In genomic region chr4:150579591-150580234, GRCh38 we compare ENCODE assay signal across 11 cellular contexts. TPM values are rescaled to one million over a fixed set of nuclear protein-coding genes. Genes with fewer than 3 reads are reported as not detected.
DNase-seq lines count a peak whose midpoint lies in the region; ATAC-seq and TF ChIP-seq lines count a peak whose summit lies in the region.
"Had no signal": no experiment of that assay in that cellular context is flagged by ENCODE, and none has a peak within 500 bp of the region (broad histone marks: within the 10 kb centered on the region; RNA-seq: fewer than 3 reads in every experiment).

No MANE protein-coding gene starts in this region.

- H3K4me3 ChIP-seq in HUES6 (ENCODE audit: low read depth, low read length) (peak overlapping the region; percentile 74), right lobe of liver (peak overlapping the region; percentile 28 to 46 (median 41)), suprapubic skin (peak overlapping the region; percentile 38)
- H3K4me3 ChIP-seq in CD8-positive, alpha-beta T cell (ENCODE audit: low read depth, low read length): no peak overlapping the region
- H3K4me3 ChIP-seq: HAP-1 had no signal

- H3K4me1 ChIP-seq in HUES6 (ENCODE audit: control insufficient read depth, insufficient read depth, low read length): peaks cover 20% of the 10 kb centered on the region
- H3K4me1 ChIP-seq in right lobe of liver: peaks cover 0 to 8% (median 0%) of the 10 kb centered on the region in 4 donors
- no peaks in the 10 kb centered on the region for H3K4me1 ChIP-seq in suprapubic skin
- no peaks in the 10 kb centered on the region for H3K4me1 ChIP-seq in CD8-positive, alpha-beta T cell (ENCODE audit: insufficient read depth, low read length)

- no peaks in the 10 kb centered on the region for H3K36me3 ChIP-seq in HUES6 (ENCODE audit: control insufficient read depth, insufficient read depth, low read length)
- H3K36me3 ChIP-seq in right lobe of liver: no peaks in the 10 kb centered on the region
- H3K36me3 ChIP-seq in suprapubic skin: peaks cover 17% of the 10 kb centered on the region
- peaks cover 4% of the 10 kb centered on the region for H3K36me3 ChIP-seq in CD8-positive, alpha-beta T cell (ENCODE audit: insufficient read depth, low read length)
- H3K36me3 ChIP-seq: HAP-1 had no signal

- POLR2A ChIA-PET in CD8-positive, alpha-beta T cell (lab: Charles Lee): no interaction called here

- WGBS in right lobe of liver (ENCODE audit: insufficient coverage, low coverage, low lambda C conversion rate, missing lambda C conversion rate): 44% methylated on average over 13 of the region's 65 CpGs
- 63% methylated on average over 38 of the region's 65 CpGs for WGBS in suprapubic skin

- H3K9ac ChIP-seq in HUES6 (ENCODE audit: low read length): peak overlapping the region; percentile 49

- H3K9me3 ChIP-seq in HUES6 (ENCODE audit: control insufficient read depth, insufficient read depth, low read depth, low read length): no peaks in the 10 kb centered on the region
- H3K9me3 ChIP-seq in right lobe of liver: no peaks in the 10 kb centered on the region
- H3K9me3 ChIP-seq in suprapubic skin: peaks cover 10% of the 10 kb centered on the region
- H3K9me3 ChIP-seq in CD8-positive, alpha-beta T cell (ENCODE audit: low read length): no peaks in the 10 kb centered on the region
- H3K9me3 ChIP-seq: HAP-1 had no signal

- peaks cover 4% of the 10 kb centered on the region for H3K36me3 Mint-ChIP-seq in endothelial cell (ENCODE audit: low read depth, unreplicated experiment)
- H3K36me3 Mint-ChIP-seq in CD8-positive, alpha-beta T cell: peaks cover 55% of the 10 kb centered on the region

- intact Hi-C loops in right lobe of liver (cut with DNase I): no loop called here
- intact Hi-C loops in CD8-positive, alpha-beta T cell (cut with DNase I, micrococcal nuclease): no loop called here

- H3K27ac Mint-ChIP-seq in endothelial cell (ENCODE audit: unreplicated experiment): no peak overlapping the region
- H3K27ac Mint-ChIP-seq in CD8-positive, alpha-beta T cell: no peak overlapping the region

- DNase-seq in endothelial cell (ENCODE audit: low spot score) (peak; percentile 45), right lobe of liver (peak; percentile 38 to 58 (median 45)), suprapubic skin (ENCODE audit: low spot score in 2 of 2) (peak in 1 of 2 donors; percentile 54), HUDEP-2 (lab: John Stamatoyannopoulos, UW; ENCODE audit: unreplicated experiment in 76 of 76) (no peak), NCI-H1092 (lab: John Stamatoyannopoulos, UW) (no peak), T1000 (lab: John Stamatoyannopoulos, UW) (no peak)
- no peak for DNase-seq in CD8-positive, alpha-beta T cell
- DNase-seq: KG1 had no signal

- peaks cover 32% of the 10 kb centered on the region for H3K4me1 Mint-ChIP-seq in endothelial cell (ENCODE audit: unreplicated experiment)
- peaks cover 2% of the 10 kb centered on the region for H3K4me1 Mint-ChIP-seq in CD8-positive, alpha-beta T cell (ENCODE audit: low read depth)

- peak in 3 of 4 donors; percentile 25 to 46 (median 40) for ATAC-seq in right lobe of liver
- no peak for ATAC-seq in CD8-positive, alpha-beta T cell
- ATAC-seq: esophagus mucosa had no signal

- no peak for TF ChIP-seq CTCF in endothelial cell (IDR thresholded peaks at IDR 0.05; ENCODE audit: unreplicated experiment)
- TF ChIP-seq CTCF in right lobe of liver (IDR thresholded peaks at IDR 0.05): no peak
- no peak for TF ChIP-seq CTCF in suprapubic skin (IDR thresholded peaks at IDR 0.05)
- TF ChIP-seq CTCF in CD8-positive, alpha-beta T cell (IDR thresholded peaks at IDR 0.05): no peak

- no peaks in the 10 kb centered on the region for H3K9me3 Mint-ChIP-seq in endothelial cell (ENCODE audit: unreplicated experiment)
- no peaks in the 10 kb centered on the region for H3K9me3 Mint-ChIP-seq in CD8-positive, alpha-beta T cell

- peaks cover 32% of the 10 kb centered on the region for H3K27me3 Mint-ChIP-seq in endothelial cell (ENCODE audit: unreplicated experiment)
- H3K27me3 Mint-ChIP-seq in CD8-positive, alpha-beta T cell (ENCODE audit: low read depth): no peaks in the 10 kb centered on the region

- H3K4me3 Mint-ChIP-seq in endothelial cell (ENCODE audit: unreplicated experiment): peak overlapping the region; percentile 89
- H3K4me3 Mint-ChIP-seq in CD8-positive, alpha-beta T cell: no peak overlapping the region

- H3K27ac ChIP-seq in HUES6 (ENCODE audit: low read depth, low read length): no peak overlapping the region
- H3K27ac ChIP-seq in right lobe of liver: peak overlapping the region in 1 of 3 donors; percentile 7
- H3K27ac ChIP-seq in suprapubic skin: no peak overlapping the region
- no peak overlapping the region for H3K27ac ChIP-seq in CD8-positive, alpha-beta T cell (ENCODE audit: low read depth, low read length)

- TF ChIP-seq POLR2A in right lobe of liver (IDR thresholded peaks at IDR 0.05) (no peak), suprapubic skin (IDR thresholded peaks at IDR 0.05) (no peak)

- TF ChIP-seq EP300 in suprapubic skin (IDR thresholded peaks at IDR 0.05): no peak

- H3K27me3 ChIP-seq in HUES6 (ENCODE audit: control insufficient read depth, insufficient read depth, low read length): peaks cover 63% of the 10 kb centered on the region
- no peaks in the 10 kb centered on the region for H3K27me3 ChIP-seq in right lobe of liver
- no peaks in the 10 kb centered on the region for H3K27me3 ChIP-seq in suprapubic skin
- H3K27me3 ChIP-seq in CD8-positive, alpha-beta T cell (ENCODE audit: insufficient read depth, low read length): no peaks in the 10 kb centered on the region

- CTCF ChIA-PET in CD8-positive, alpha-beta T cell (lab: Charles Lee): no interaction called here

RNA-seq across cellular contexts. Expression of gene MAB21L2, which starts 2.2 kb away (rescaled TPM):
- not detected for total RNA-seq in endothelial cell (ENCODE audit: unreplicated experiment)
- under 1 TPM in 5 of 6 experiments, not detected in 1; 0.06 to 0.70 (median 0.31) TPM for total RNA-seq in right lobe of liver
- not detected for total RNA-seq in suprapubic skin
- not detected for total RNA-seq in CD8-positive, alpha-beta T cell
- total RNA-seq: esophagus mucosa had no signal

Comparison
In these comparisons a context has a peak if more than half of its experiments do, and no peak if none do; other contexts are left out.
1. DNase-seq: peak in endothelial cell (single experiment) and right lobe of liver (3 of 3); none in HUDEP-2 (0 of 76), NCI-H1092 (single experiment), T1000 (single experiment) and CD8-positive, alpha-beta T cell (0 of 7).